In genomic region chr11:130181295-130182272, GRCh38 we compare ENCODE assay signal across 8 cellular contexts. TPM values are rescaled to one million over a fixed set of nuclear protein-coding genes. Genes with fewer than 3 reads are reported as not detected.
DNase-seq lines count a peak whose midpoint lies in the region; ATAC-seq and TF ChIP-seq lines count a peak whose summit lies in the region.

No MANE protein-coding gene starts in this region.

- H3K9me3 Mint-ChIP-seq in CD4-positive, alpha-beta T cell: no peaks in the 10 kb centered on the region

- H4K8ac ChIP-seq in neuronal stem cell (ENCODE audit: low read depth, low read length): no peak overlapping the region

- POLR2A ChIA-PET in CD4-positive, alpha-beta T cell (lab: Charles Lee): no interaction called here

- H2BK12ac ChIP-seq in neuronal stem cell (ENCODE audit: low read length): no peak overlapping the region

- H3K36me3 ChIP-seq in neuronal stem cell (replicated peaks in 1 of 2; ENCODE audit: control insufficient read depth in 2 of 2, insufficient read depth in 2 of 2, low read length in 2 of 2): no peaks in the 10 kb centered on the region

- H3K27ac Mint-ChIP-seq in CD4-positive, alpha-beta T cell: no peak overlapping the region

- no peak overlapping the region for H2BK120ac ChIP-seq in neuronal stem cell (ENCODE audit: low read depth, low read length)

- H3K4me1 Mint-ChIP-seq in CD4-positive, alpha-beta T cell (ENCODE audit: low read depth): no peaks in the 10 kb centered on the region

- no peak overlapping the region for H4K91ac ChIP-seq in neuronal stem cell (ENCODE audit: low read depth, low read length, poor library complexity)

- no peak overlapping the region for H3K18ac ChIP-seq in neuronal stem cell (ENCODE audit: low read length)

- H3K9ac ChIP-seq in neuronal stem cell (ENCODE audit: low read depth, low read length, poor library complexity): no peak overlapping the region

- H3K27me3 ChIP-seq in neuronal stem cell (ENCODE audit: control insufficient read depth in 3 of 3, insufficient read depth in 3 of 3, low read depth in 1 of 3, low read length in 3 of 3) (no peaks in the 10 kb centered on the region), dorsolateral prefrontal cortex (no peaks in the 10 kb centered on the region)
- H3K27me3 ChIP-seq in CD4-positive, alpha-beta T cell (ENCODE audit: control insufficient read depth, insufficient read depth, low read length): peaks cover 5% of the 10 kb centered on the region

- H2BK5ac ChIP-seq in neuronal stem cell (ENCODE audit: low read length): no peak overlapping the region

- no peak overlapping the region for H3K27ac ChIP-seq in neuronal stem cell (replicated peaks; ENCODE audit: low read length)
- peak overlapping the region in 19 of 59 donors; percentile 8 to 58 (median 43) for H3K27ac ChIP-seq in dorsolateral prefrontal cortex
- H3K27ac ChIP-seq in CD4-positive, alpha-beta T cell (ENCODE audit: low read depth, low read length): no peak overlapping the region

- TF ChIP-seq CTCF in cardiac fibroblast (IDR thresholded peaks at IDR 0.05; ENCODE audit: low read depth, low read length) (no peak), dorsolateral prefrontal cortex (IDR thresholded peaks at IDR 0.05 in 54 of 56, conservative IDR thresholded peaks at IDR 0.05 in 2 of 56; ENCODE audit: low read depth in 1 of 56, partially characterized antibody in 56 of 56) (no peak), lower leg skin (IDR thresholded peaks at IDR 0.05) (no peak)
- no peak for TF ChIP-seq CTCF in CD4-positive, alpha-beta T cell (IDR thresholded peaks at IDR 0.05)

- no peak overlapping the region for H2BK15ac ChIP-seq in neuronal stem cell (ENCODE audit: low read length)

- no peak overlapping the region for H3K23ac ChIP-seq in neuronal stem cell (ENCODE audit: low read depth, low read length, poor library complexity)

- DNase-seq in CD1c-positive myeloid dendritic cell (ENCODE audit: extremely low spot score): peak; percentile 42
- peak; percentile 48 for DNase-seq in NCI-H2081 treated with DMSO at 0.1 percent for 48 hours (lab: John Stamatoyannopoulos, UW)
- peak; percentile 61 to 84 for DNase-seq in cardiac fibroblast (ENCODE audit: low read depth in 2 of 2)
- no peak for DNase-seq in neuronal stem cell (ENCODE audit: low spot score)
- no peak for DNase-seq in dorsolateral prefrontal cortex
- no peak for DNase-seq in CD4-positive, alpha-beta T cell
- no peak for DNase-seq in lower leg skin (ENCODE audit: low spot score in 2 of 2)

- H3K4me1 ChIP-seq in neuronal stem cell (ENCODE audit: control insufficient read depth in 2 of 2, insufficient read depth in 1 of 2, low read depth in 1 of 2, low read length in 2 of 2): peaks cover 0 to 4% of the 10 kb centered on the region in 2 donors

- no peak for TF ChIP-seq POLR2A in lower leg skin (IDR thresholded peaks at IDR 0.05)

- no peak overlapping the region for H3K14ac ChIP-seq in neuronal stem cell (ENCODE audit: low read length)

- no peaks in the 10 kb centered on the region for H3K36me3 Mint-ChIP-seq in CD4-positive, alpha-beta T cell (ENCODE audit: low read depth)

- H3K9me3 ChIP-seq in neuronal stem cell (replicated peaks in 1 of 2; ENCODE audit: control insufficient read depth in 2 of 2, insufficient read depth in 1 of 2, low read depth in 1 of 2, low read length in 2 of 2): no peaks in the 10 kb centered on the region
- no peaks in the 10 kb centered on the region for H3K9me3 ChIP-seq in CD4-positive, alpha-beta T cell (ENCODE audit: control insufficient read depth, low read length)

- H3K79me1 ChIP-seq in neuronal stem cell (ENCODE audit: low read depth, low read length): no peaks in the 10 kb centered on the region

- no CpG with 5 or more reads among the region's 11 CpGs for WGBS in neuronal stem cell (ENCODE audit: extremely low coverage in 2 of 2, insufficient read length in 2 of 2, insufficient replicate concordance in 1 of 2), 2 donors
- 44 to 51% methylated on average over 11 of the region's 11 CpGs for WGBS in lower leg skin, 2 donors

- intact Hi-C loops in dorsolateral prefrontal cortex (cut with DNase I): no loop called here
- intact Hi-C loops in CD4-positive, alpha-beta T cell (cut with DNase I, micrococcal nuclease): no loop called here
- intact Hi-C loops in lower leg skin (cut with DNase I; ENCODE audit: low total_unique reads): no loop called here

- CTCF ChIA-PET in CD4-positive, alpha-beta T cell (lab: Charles Lee): no interaction called here

- H3K4me3 Mint-ChIP-seq in CD4-positive, alpha-beta T cell: no peak overlapping the region

- H3K4me3 ChIP-seq in cardiac fibroblast (replicated peaks in 1 of 2; ENCODE audit: low read depth in 2 of 2, low read length in 2 of 2): no peak overlapping the region
- H3K4me3 ChIP-seq in neuronal stem cell (ENCODE audit: low read length in 2 of 2): no peak overlapping the region
- no peak overlapping the region for H3K4me3 ChIP-seq in dorsolateral prefrontal cortex
- no peak overlapping the region for H3K4me3 ChIP-seq in lower leg skin (ENCODE audit: low read depth, poor library complexity, severe bottlenecking)

- peak overlapping the region; percentile 53 for H2AK5ac ChIP-seq in neuronal stem cell (ENCODE audit: low read depth, low read length)

- no peak overlapping the region for H2AFZ ChIP-seq in neuronal stem cell (ENCODE audit: low read length)

- peak; percentile 61 for ATAC-seq in HG02571 (IDR thresholded peaks at IDR 0.05; ENCODE audit: unreplicated experiment)
- no peak for ATAC-seq in CD4-positive, alpha-beta T cell (ENCODE audit: poor library complexity)

- H3K27me3 Mint-ChIP-seq in CD4-positive, alpha-beta T cell: peaks cover 11% of the 10 kb centered on the region

- no peak overlapping the region for H3K4ac ChIP-seq in neuronal stem cell (ENCODE audit: low read length)

- H3K4me2 ChIP-seq in neuronal stem cell (ENCODE audit: insufficient read depth, low read length, poor library complexity, severe bottlenecking): no peak overlapping the region

RNA-seq across cellular contexts. Expression of gene ST14, which starts 22.0 kb away (rescaled TPM):
- 0.73 TPM for polyA plus RNA-seq in neuronal stem cell (2013, experiment 1 of 2)
- 0.58 TPM for polyA plus RNA-seq in neuronal stem cell (2013, experiment 2 of 2)
- total RNA-seq in dorsolateral prefrontal cortex (1 to 10 TPM in 104 of 120 experiments, under 1 TPM in 16; 0.36 to 8.6 (median 1.7) TPM), lower leg skin (100 to 1,000 TPM in 1 of 4 donors, 10 to 100 TPM in 3; 75.4 to 107 (median 87.1) TPM)
- under 1 TPM; 0.25 to 0.31 TPM for total RNA-seq in CD4-positive, alpha-beta T cell

Comparison
In these comparisons a context has a peak if more than half of its experiments do, and no peak if none do; other contexts are left out.
1. DNase-seq: peak in CD1c-positive myeloid dendritic cell (single experiment), NCI-H2081 treated with DMSO at 0.1 percent for 48 hours (single experiment) and cardiac fibroblast (2 of 2); none in neuronal stem cell (single experiment), dorsolateral prefrontal cortex (0 of 10), CD4-positive, alpha-beta T cell (0 of 10) and lower leg skin (0 of 2).
2. RNA of gene ST14, which starts 22.0 kb away (total RNA-seq): 75.4 to 107 TPM in lower leg skin; 0.36 to 8.6 TPM in dorsolateral prefrontal cortex and 0.25 to 0.31 TPM in CD4-positive, alpha-beta T cell; every median in the first group is over 4 times any median in the second.